In the genomic region with DNA sequence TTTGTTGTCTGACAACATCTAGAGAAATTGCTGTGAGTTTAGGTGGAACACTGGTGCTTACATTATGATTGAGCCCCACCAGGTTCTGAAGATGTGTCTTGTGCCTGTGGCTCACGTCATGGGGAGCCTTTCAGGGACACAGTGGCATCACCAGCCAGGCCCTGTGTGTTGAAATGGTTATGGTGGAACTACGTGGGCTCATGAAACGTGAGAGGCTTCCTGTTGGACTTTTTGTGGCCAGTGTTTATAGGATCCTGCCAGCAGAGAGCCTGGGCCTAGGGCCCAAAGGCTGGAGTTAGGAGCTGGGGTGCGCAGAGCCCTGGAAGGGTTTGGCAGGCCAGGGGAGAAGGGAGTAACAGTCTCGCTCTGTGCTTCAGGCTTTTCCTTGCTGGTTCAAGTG, we compare ENCODE assay signal across 16 cellular contexts. TPM values are rescaled to one million over a fixed set of nuclear protein-coding genes. Genes with fewer than 3 reads are reported as not detected.
DNase-seq lines count a peak whose midpoint lies in the region; ATAC-seq, FAIRE-seq and TF ChIP-seq lines count a peak whose summit lies in the region.
"Had no signal": no experiment of that assay in that cellular context is flagged by ENCODE, and none has a peak within 500 bp of the region (broad histone marks: within the 10 kb centered on the region; RNA-seq: fewer than 3 reads in every experiment).

No MANE protein-coding gene starts in this region.

- no peak for TF ChIP-seq POLR2A in GM12892 (IDR thresholded peaks at IDR 0.05; ENCODE audit: low read depth, low read length)

- H3K9me3 ChIP-seq in PC-9 (ENCODE audit: insufficient read depth, low read depth) (no peaks in the 10 kb centered on the region), endodermal cell (ENCODE audit: control insufficient read depth, low read length) (no peaks in the 10 kb centered on the region), psoas muscle (no peaks in the 10 kb centered on the region)
- H3K9me3 ChIP-seq: SK-N-SH had no signal

- H3K4me3 ChIP-seq in PC-9 = no peak overlapping the region
- no peak overlapping the region for H3K4me3 ChIP-seq in endodermal cell (ENCODE audit: low read length)
- no peak overlapping the region for H3K4me3 ChIP-seq in psoas muscle
- H3K4me3 ChIP-seq: BLaER1 treated with 17β-estradiol and CSF1 and Interleukin-3, amounts not matched to agents 10 nM and 100 nM had no signal

- CTCF ChIA-PET in PC-9 (lab: Charles Lee) = no interaction called here

- ATAC-seq in psoas muscle = peak; percentile 9 to 61 (median 36)
- no peak for ATAC-seq in GM19467 (IDR thresholded peaks at IDR 0.05; ENCODE audit: unreplicated experiment)

- H3K9me2 ChIP-seq in PC-9 (ENCODE audit: insufficient read depth) = no peaks in the 10 kb centered on the region
- H3K9me2 ChIP-seq: SK-N-SH had no signal

- no peaks in the 10 kb centered on the region for H3K79me2 ChIP-seq in PC-9 (ENCODE audit: low read depth)

- peak overlapping the region; percentile 40 for H3K27ac Mint-ChIP-seq in endodermal cell

- no peaks in the 10 kb centered on the region for H3K4me1 Mint-ChIP-seq in endodermal cell

- H3K27me3 ChIP-seq in PC-9 (ENCODE audit: insufficient read depth, low read depth) = no peaks in the 10 kb centered on the region
- no peaks in the 10 kb centered on the region for H3K27me3 ChIP-seq in endodermal cell (ENCODE audit: control insufficient read depth, insufficient read depth, low read length, poor library complexity, severe bottlenecking)
- H3K27me3 ChIP-seq in psoas muscle (ENCODE audit: insufficient read depth in 3 of 3, low read length in 2 of 3) = no peaks in the 10 kb centered on the region
- H3K27me3 ChIP-seq: BLaER1 treated with 17β-estradiol and CSF1 and Interleukin-3, amounts not matched to agents 10 nM and 100 nM had no signal

- TF ChIP-seq CTCF in PC-9 (conservative IDR thresholded peaks at IDR 0.05) (no peak), endodermal cell (conservative IDR thresholded peaks at IDR 0.05) (no peak), psoas muscle (IDR thresholded peaks at IDR 0.05) (no peak)

- H3K9ac ChIP-seq in endodermal cell (ENCODE audit: extremely low read depth, low read length, poor library complexity, severe bottlenecking) = no peak overlapping the region
- H3K9ac ChIP-seq: BLaER1 treated with 17β-estradiol and CSF1 and Interleukin-3, amounts not matched to agents 10 nM and 100 nM; SK-N-SH had no signal

- POLR2A ChIA-PET in PC-9 (lab: Charles Lee; ENCODE audit: unreplicated experiment) = no interaction called here

- DNase-seq in CD1c-positive myeloid dendritic cell (ENCODE audit: extremely low spot score) = peak; percentile 20
- DNase-seq in PC-9 = no peak
- no peak for DNase-seq in endodermal cell
- DNase-seq in psoas muscle = peak in 1 of 2 donors; percentile 44
- no peak for DNase-seq in GM12892 (ENCODE audit: insufficient read length)
- no peak for DNase-seq in NCI-H2107 (lab: John Stamatoyannopoulos, UW)
- DNase-seq: GOT3; MM.1S; NCI-H146; NCI-H748 treated with DMSO at 0.1 percent for 48 hours; NK-92 treated with Interleukin-12 subunit alpha and Interleukin-12 subunit beta, amount 100 ng/mL, for 24 hours; SHP77 treated with DMSO at 0.1 percent for 48 hours had no signal

- intact Hi-C loops in PC-9 (cut with micrococcal nuclease; ENCODE audit: unreplicated experiment) (loop anchor here (10.0 kb wide), 1 partner anchor 155 kb away; no protein-coding TSS in a partner anchor), psoas muscle (cut with DNase I) (loop anchor here in 1 of 2 donors (10.0 kb wide), 1 partner anchor 75 kb away; no protein-coding TSS in a partner anchor)

- H3K27ac ChIP-seq in PC-9 (0 out of 2 replicates have a peak overlapping the region, but pooled peaks have one; percentile 14), endodermal cell (ENCODE audit: low read depth, low read length) (peak overlapping the region; percentile 38), psoas muscle (no peak overlapping the region)

- no TSS peak for BruUV-seq in PC-9 (replicated peaks; lab: Mats Ljungman, UMichigan)

- peaks cover 28% of the 10 kb centered on the region for H3K36me3 Mint-ChIP-seq in endodermal cell (ENCODE audit: low read depth)

- H3K27me3 Mint-ChIP-seq in endodermal cell (ENCODE audit: insufficient read depth) = no peaks in the 10 kb centered on the region

- no peak overlapping the region for H2AFZ ChIP-seq in PC-9

- 0 out of 2 replicates have a peak, but pooled peaks cover 2% of the 10 kb centered on the region for H3K4me1 ChIP-seq in PC-9 (replicated peaks; ENCODE audit: insufficient read depth)
- no peaks in the 10 kb centered on the region for H3K4me1 ChIP-seq in endodermal cell (ENCODE audit: control insufficient read depth, insufficient read depth, low read length)
- no peaks in the 10 kb centered on the region for H3K4me1 ChIP-seq in psoas muscle

- H4K20me1 ChIP-seq in PC-9 (ENCODE audit: insufficient read depth) = no peaks in the 10 kb centered on the region

- no peak overlapping the region for H3K4me3 Mint-ChIP-seq in endodermal cell

- WGBS in endodermal cell (ENCODE audit: insufficient coverage in 1 of 2, insufficient read length in 1 of 2), 2 experiments = 90 to 100% methylated on average over 1 to 5 of the region's 5 CpGs
- WGBS in psoas muscle, 3 donors = 52 to 77% (median 64%) methylated on average over 5 of the region's 5 CpGs

- peaks cover 8% of the 10 kb centered on the region; the same call in 1 of the 2 replicates for H3K36me3 ChIP-seq in PC-9 (ENCODE audit: low read depth)
- H3K36me3 ChIP-seq in endodermal cell (ENCODE audit: control insufficient read depth, insufficient read depth, low read length) = peaks cover 23% of the 10 kb centered on the region
- peaks cover 0 to 39% of the 10 kb centered on the region in 2 donors for H3K36me3 ChIP-seq in psoas muscle (ENCODE audit: insufficient read depth in 1 of 2, low read depth in 1 of 2)

- no peaks in the 10 kb centered on the region for H3K9me3 Mint-ChIP-seq in endodermal cell

- no peak overlapping the region for H3K4me2 ChIP-seq in PC-9
- H3K4me2 ChIP-seq: SK-N-SH had no signal

- peaks cover 14% of the 10 kb centered on the region; the same call in 1 of the 2 replicates for H3F3A ChIP-seq in PC-9 (ENCODE audit: insufficient read depth, low read depth)

- no peak for FAIRE-seq in GM12892 (lab: Jason Lieb, UNC)
- FAIRE-seq: GM19239 had no signal

RNA-seq across cellular contexts. Expression of a gene that starts 46.8 kb away (rescaled TPM):
- total RNA-seq in PC-9 (2021) (72.8 and 84.8 TPM in 2 replicates), endodermal cell (10 to 100 TPM; 25.5 to 32.7 TPM), psoas muscle (10 to 100 TPM in 3 of 4 donors, 1 to 10 TPM in 1; 8.7 to 19.2 (median 15.2) TPM)
- 28.5 TPM for polyA plus RNA-seq in endodermal cell (2013, experiment 1 of 2)
- 31.3 TPM for polyA plus RNA-seq in endodermal cell (2013, experiment 2 of 2)
- polyA plus RNA-seq in psoas muscle = 10 to 100 TPM in 1 of 3 donors, 1 to 10 TPM in 2; 5.0 to 12.7 (median 8.0) TPM
- polyA plus RNA-seq in GM12892 (2012; ENCODE audit: missing spikeins) = 18.4 TPM
